In the genomic region with DNA sequence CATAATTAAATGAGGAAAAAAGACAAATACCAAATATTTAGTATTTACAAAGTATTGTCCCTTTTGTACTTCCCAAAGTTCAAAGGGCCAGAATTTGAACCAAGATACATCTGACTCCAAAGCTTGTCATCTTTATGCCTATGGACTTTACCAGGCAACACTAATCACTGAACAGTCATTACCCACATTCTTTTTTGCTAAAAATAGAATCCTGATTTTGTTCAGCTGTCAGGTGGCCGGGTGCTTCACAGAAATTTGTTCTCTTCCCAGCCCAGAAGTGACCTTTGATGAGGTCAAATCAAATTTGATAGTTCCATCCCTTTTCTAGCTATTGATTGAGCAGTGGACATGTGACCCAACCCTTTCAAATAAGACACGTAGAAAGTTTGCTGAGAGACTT, we compare ENCODE assay signal across 18 cellular contexts.
"Had no signal": no experiment of that assay in that cellular context is flagged by ENCODE, and none has a peak within 500 bp of the region (broad histone marks: within the 10 kb centered on the region; RNA-seq: fewer than 3 reads in every experiment).

No MANE protein-coding gene starts in this region.

- DNase-seq: activated naive CD4-positive, alpha-beta T cell; activated T-cell treated with anti-CD3 and anti-CD28 coated beads, Interleukin-2, amount 50 U/mL, for 24 hours; adrenal gland; colonic mucosa; esophagus squamous epithelium; head of caudate nucleus; hypothalamus; ovary; stimulated activated CD4-positive, alpha-beta T cell treated with anti-CD3 and anti-CD28 coated beads, Interleukin-1b, Interleukin-23, amount 100 ng/mL, for 48 hours; substantia nigra; T1000; tibial artery had no signal

- H3K9me3 ChIP-seq: adrenal gland, colonic mucosa, esophagus squamous epithelium, neutrophil, ovary, prostate gland had no signal

- FAIRE-seq: astrocyte had no signal

- ATAC-seq: activated T-helper 17 cell treated with anti-CD3 and anti-CD28 coated beads, Interleukin-2, amount 50 U/mL, for 72 hours; gastroesophageal sphincter; WTC11 had no signal

- H3K4me3 ChIP-seq: adrenal gland, colonic mucosa, esophagus squamous epithelium, gastroesophageal sphincter, ovary, prostate gland, tibial artery had no signal

- H3K36me3 ChIP-seq: adrenal gland, colonic mucosa, esophagus squamous epithelium, gastroesophageal sphincter, neutrophil, ovary, prostate gland, tibial artery had no signal

- H3K27me3 ChIP-seq: colonic mucosa, esophagus squamous epithelium, gastroesophageal sphincter, neutrophil, ovary, tibial artery had no signal

- H3K4me1 ChIP-seq: adrenal gland, colonic mucosa, esophagus squamous epithelium, gastroesophageal sphincter, prostate gland, tibial artery had no signal

- H3K27ac ChIP-seq: adrenal gland, colonic mucosa, esophagus squamous epithelium, gastroesophageal sphincter, neutrophil, ovary, prostate gland, tibial artery had no signal
